Comparison of ENCODE assay signal across 17 cellular contexts in genomic region chr18:57980573-57981348, GRCh38.
A peak's percentile ranks its signal among the peaks of the same experiment; 100 is the strongest.
DNase-seq lines count a peak whose midpoint lies in the region; ATAC-seq and TF ChIP-seq lines count a peak whose summit lies in the region.
"Had no signal": no experiment of that assay in that cellular context is flagged by ENCODE, and none has a peak within 500 bp of the region (broad histone marks: within the 10 kb centered on the region; RNA-seq: fewer than 3 reads in every experiment).

No MANE protein-coding gene starts in this region.

- H3K9me3 Mint-ChIP-seq in MCF 10A (ENCODE audit: unreplicated experiment) = no peaks in the 10 kb centered on the region
- H3K9me3 Mint-ChIP-seq in activated CD4-positive, alpha-beta memory T cell treated with anti-CD3 and anti-CD28 coated beads for 36 hours = no peaks in the 10 kb centered on the region
- H3K9me3 Mint-ChIP-seq: activated CD8-positive, alpha-beta T cell treated with anti-CD3 and anti-CD28 coated beads for 36 hours; T-helper 2 cell treated with Interferon-gamma antibody and Interleukin-4, amounts not matched to agents 5 μg/mL and 100 μg/mL, for 36 hours had no signal

- H3K9ac ChIP-seq in mammary epithelial cell (ENCODE audit: insufficient read depth, low read length) = no peak overlapping the region
- H3K9ac ChIP-seq: GM23248 had no signal

- in situ Hi-C loops in mammary epithelial cell (cut with MboI; ENCODE audit: low sequenced_read_pairs in 2 of 2) = no loop called here

- H3K79me2 ChIP-seq in mammary epithelial cell (ENCODE audit: insufficient read depth, low read length) = no peaks in the 10 kb centered on the region

- H3K4me3 Mint-ChIP-seq in MCF 10A (ENCODE audit: unreplicated experiment) = no peak overlapping the region
- H3K4me3 Mint-ChIP-seq in activated CD4-positive, alpha-beta memory T cell treated with anti-CD3 and anti-CD28 coated beads for 36 hours = no peak overlapping the region
- H3K4me3 Mint-ChIP-seq: activated CD8-positive, alpha-beta T cell treated with anti-CD3 and anti-CD28 coated beads for 36 hours; T-helper 2 cell treated with Interferon-gamma antibody and Interleukin-4, amounts not matched to agents 5 μg/mL and 100 μg/mL, for 36 hours had no signal

- H3K27me3 Mint-ChIP-seq in MCF 10A (ENCODE audit: insufficient read depth, unreplicated experiment) = no peaks in the 10 kb centered on the region
- peaks cover 13% of the 10 kb centered on the region for H3K27me3 Mint-ChIP-seq in activated CD4-positive, alpha-beta memory T cell treated with anti-CD3 and anti-CD28 coated beads for 36 hours

- no peak overlapping the region for H3K27ac ChIP-seq in breast epithelium
- H3K27ac ChIP-seq in mammary epithelial cell (ENCODE audit: insufficient read depth, low read depth, low read length) = no peak overlapping the region
- H3K27ac ChIP-seq: GM23248, heart right ventricle, spleen, tibial artery had no signal

- peaks cover 16% of the 10 kb centered on the region for H3K4me1 Mint-ChIP-seq in MCF 10A (ENCODE audit: insufficient read depth, unreplicated experiment)
- peaks cover 4% of the 10 kb centered on the region for H3K4me1 Mint-ChIP-seq in activated CD4-positive, alpha-beta memory T cell treated with anti-CD3 and anti-CD28 coated beads for 36 hours (ENCODE audit: low read depth)

- peak overlapping the region; percentile 30 for H3K27ac Mint-ChIP-seq in MCF 10A (ENCODE audit: low read depth, unreplicated experiment)
- H3K27ac Mint-ChIP-seq in activated CD4-positive, alpha-beta memory T cell treated with anti-CD3 and anti-CD28 coated beads for 36 hours = no peak overlapping the region
- H3K27ac Mint-ChIP-seq: activated CD8-positive, alpha-beta T cell treated with anti-CD3 and anti-CD28 coated beads for 36 hours; T-helper 2 cell treated with Interferon-gamma antibody and Interleukin-4, amounts not matched to agents 5 μg/mL and 100 μg/mL, for 36 hours had no signal

- H3K4me3 ChIP-seq in breast epithelium (no peak overlapping the region), mammary epithelial cell (replicated peaks in 1 of 3; ENCODE audit: insufficient read depth in 1 of 3, low read depth in 2 of 3, low read length in 3 of 3) (no peak overlapping the region)
- H3K4me3 ChIP-seq: GM23248, heart right ventricle, spleen, tibial artery had no signal

- POLR2A ChIA-PET in MCF 10A (lab: Yijun Ruan, JAX) = interaction anchor here (0.5 to 1.8 kb wide), 9 partner anchors 9 to 217 kb away, joined by 3 to 9 read pairs (median 3); no protein-coding TSS in a partner anchor
- POLR2A ChIA-PET in activated CD4-positive, alpha-beta memory T cell treated with anti-CD3 and anti-CD28 coated beads for 36 hours (lab: Charles Lee) = no interaction called here

- TF ChIP-seq POLR2A in breast epithelium (IDR thresholded peaks at IDR 0.05) = no peak

- intact Hi-C loops in MCF 10A (cut with micrococcal nuclease) (no loop called here), breast epithelium (cut with DNase I; ENCODE audit: low total_unique reads) (no loop called here), mammary epithelial cell (cut with micrococcal nuclease) (no loop called here), Right ventricle myocardium inferior (cut with DNase I) (no loop called here)
- intact Hi-C loops in activated CD4-positive, alpha-beta memory T cell treated with anti-CD3 and anti-CD28 coated beads for 36 hours (cut with micrococcal nuclease) = no loop called here

- no peaks in the 10 kb centered on the region for H4K20me1 ChIP-seq in mammary epithelial cell (ENCODE audit: insufficient read depth, low read length)

- CTCF ChIA-PET in MCF 10A (lab: Yijun Ruan, JAX) (interaction anchor here (0.5 to 1.9 kb wide), 5 partner anchors 13 to 350 kb away, joined by 3 to 11 read pairs (median 3); no protein-coding TSS in a partner anchor), mammary epithelial cell (lab: Charles Lee; ENCODE audit: low non-redundant PET) (no interaction called here)
- CTCF ChIA-PET in activated CD4-positive, alpha-beta memory T cell treated with anti-CD3 and anti-CD28 coated beads for 36 hours (lab: Charles Lee) = no interaction called here

- peak overlapping the region; percentile 37 for H3K4me2 ChIP-seq in mammary epithelial cell (ENCODE audit: insufficient read depth, low read depth, low read length)

- 59% methylated on average over 4 of the region's 4 CpGs for WGBS in mammary epithelial cell (ENCODE audit: low coverage, missing lambda C conversion rate)

- ATAC-seq in GM21381 (IDR thresholded peaks at IDR 0.05; ENCODE audit: unreplicated experiment) (no peak), GM21526 (IDR thresholded peaks at IDR 0.05; ENCODE audit: low FRiP score, unreplicated experiment) (no peak), Right ventricle myocardium inferior (no peak)
- ATAC-seq: activated CD8-positive, alpha-beta T cell treated with anti-CD3 and anti-CD28 coated beads for 36 hours; heart right ventricle; Panc1 had no signal

- H3K36me3 ChIP-seq in breast epithelium (no peaks in the 10 kb centered on the region), mammary epithelial cell (ENCODE audit: insufficient read depth, low read length) (no peaks in the 10 kb centered on the region)
- H3K36me3 ChIP-seq: heart right ventricle, spleen, tibial artery had no signal

- no peaks in the 10 kb centered on the region for H3K36me3 Mint-ChIP-seq in MCF 10A (ENCODE audit: insufficient read depth, unreplicated experiment)
- no peaks in the 10 kb centered on the region for H3K36me3 Mint-ChIP-seq in activated CD4-positive, alpha-beta memory T cell treated with anti-CD3 and anti-CD28 coated beads for 36 hours

- BruUV-seq in MCF 10A (replicated peaks; lab: Mats Ljungman, UMichigan) (no TSS peak), mammary epithelial cell (replicated peaks; lab: Mats Ljungman, UMichigan) (no TSS peak)

- DNase-seq in MCF 10A (ENCODE audit: unreplicated experiment) (peak; percentile 55), breast epithelium (ENCODE audit: low spot score in 2 of 2) (no peak), NCI-H2227 (lab: John Stamatoyannopoulos, UW; ENCODE audit: unreplicated experiment) (peak; percentile 29), mammary epithelial cell (peak; percentile 52), Right ventricle myocardium inferior (ENCODE audit: missing footprints) (no peak)
- DNase-seq in activated CD4-positive, alpha-beta memory T cell treated with anti-CD3 and anti-CD28 coated beads for 36 hours = no peak
- DNase-seq: activated CD8-positive, alpha-beta T cell treated with anti-CD3 and anti-CD28 coated beads for 36 hours; activated gamma-delta T cell; GM23248; heart right ventricle; nucleus accumbens; spleen; tibial artery had no signal

- H2AFZ ChIP-seq in mammary epithelial cell (ENCODE audit: low read depth, low read length) = peak overlapping the region; percentile 49
- H2AFZ ChIP-seq: GM23248 had no signal

- TF ChIP-seq CTCF in MCF 10A (IDR thresholded peaks at IDR 0.05; ENCODE audit: unreplicated experiment) (no peak), breast epithelium (IDR thresholded peaks at IDR 0.05) (no peak), mammary epithelial cell (conservative IDR thresholded peaks at IDR 0.05 in 1 of 2, IDR thresholded peaks at IDR 0.05 in 1 of 2; ENCODE audit: extremely low read depth in 1 of 2, insufficient read depth in 1 of 2, low read depth in 1 of 2, low read length in 2 of 2) (no peak)

- H3K4me1 ChIP-seq in breast epithelium (peaks cover 0 to 7% of the 10 kb centered on the region in 2 donors), mammary epithelial cell (ENCODE audit: insufficient read depth, low read length) (peaks cover 7% of the 10 kb centered on the region)
- H3K4me1 ChIP-seq: heart right ventricle, tibial artery had no signal

- H3K27me3 ChIP-seq in breast epithelium = no peaks in the 10 kb centered on the region
- H3K27me3 ChIP-seq in mammary epithelial cell (ENCODE audit: insufficient read depth, low read length) = no peaks in the 10 kb centered on the region
- H3K27me3 ChIP-seq: spleen, tibial artery had no signal

- H3K9me3 ChIP-seq in breast epithelium (no peaks in the 10 kb centered on the region), mammary epithelial cell (replicated peaks; ENCODE audit: insufficient read depth, low read length) (no peaks in the 10 kb centered on the region)
- H3K9me3 ChIP-seq: heart right ventricle, spleen, tibial artery had no signal

- dilution Hi-C loops in mammary epithelial cell (cut with HindIII; ENCODE audit: low sequenced_read_pairs) = no loop called here

Comparison
In these comparisons a context has a peak if more than half of its experiments do, and no peak if none do; other contexts are left out.
1. DNase-seq: peak in MCF 10A (single experiment), NCI-H2227 (single experiment) and mammary epithelial cell (single experiment); none in breast epithelium (0 of 2), activated CD4-positive, alpha-beta memory T cell treated with anti-CD3 and anti-CD28 coated beads for 36 hours (single experiment) and Right ventricle myocardium inferior (single experiment).